1 cellular context compared by ENCODE assay signal in the genomic region with DNA sequence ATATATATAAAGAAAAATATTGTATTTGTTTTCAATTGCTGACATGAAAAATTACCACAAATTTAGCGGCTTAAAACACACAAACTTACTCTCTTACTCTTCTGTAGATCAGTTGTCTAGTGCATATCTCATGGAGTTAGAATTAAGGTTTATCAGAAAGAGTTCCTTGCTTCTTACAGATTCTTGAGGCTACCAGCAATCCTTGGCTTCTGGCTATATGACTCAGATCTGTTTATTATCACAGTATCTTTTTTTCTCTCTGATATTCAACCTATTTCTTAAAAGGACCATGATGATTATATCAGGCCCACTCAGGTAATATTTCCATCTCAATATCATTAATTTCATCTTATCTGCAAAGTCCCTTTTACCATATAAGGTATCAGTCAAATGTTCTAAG.
TF ChIP-seq lines count a peak whose summit lies in the region.

No MANE protein-coding gene starts in this region.

TF ChIP-seq in IMR-90, 13 proteins besides CTCF, POLR2A, EP300 and RAD21 (continued from another document):
- no peak for TF ChIP-seq RCOR1 (IDR thresholded peaks at IDR 0.05; ENCODE audit: insufficient replicate concordance, low read length)
- no peak for TF ChIP-seq SMC3 (IDR thresholded peaks at IDR 0.05; ENCODE audit: low read depth, low read length)
- TF ChIP-seq FOS (IDR thresholded peaks at IDR 0.05; ENCODE audit: low read depth, low read length): no peak
